Comparison of ENCODE assay signal across 1 cellular context in genomic region chr1:184596950-184597651, GRCh38.
TF ChIP-seq lines count a peak whose summit lies in the region.

No MANE protein-coding gene starts in this region.

TF ChIP-seq in IMR-90, 13 proteins besides CTCF, POLR2A, EP300 and RAD21:
- no peak for TF ChIP-seq MXI1 (IDR thresholded peaks at IDR 0.05; ENCODE audit: borderline replicate concordance, low read depth, low read length)
- no peak for TF ChIP-seq FOS (IDR thresholded peaks at IDR 0.05; ENCODE audit: low read depth, low read length)
- TF ChIP-seq ELK1 (IDR thresholded peaks at IDR 0.05; ENCODE audit: borderline replicate concordance, low read depth, low read length) = no peak
- TF ChIP-seq NFE2L2 (IDR thresholded peaks at IDR 0.05; ENCODE audit: low read depth, low read length) = no peak
- no peak for TF ChIP-seq MAFK (IDR thresholded peaks at IDR 0.05; ENCODE audit: low read depth, low read length)
- TF ChIP-seq MAZ (IDR thresholded peaks at IDR 0.05; ENCODE audit: borderline replicate concordance, low read depth, low read length) = no peak
- TF ChIP-seq BHLHE40 (IDR thresholded peaks at IDR 0.05; ENCODE audit: low read depth, low read length) = no peak
- TF ChIP-seq USF2 (IDR thresholded peaks at IDR 0.05; ENCODE audit: low read depth, low read length) = no peak
- no peak for TF ChIP-seq RFX5 (IDR thresholded peaks at IDR 0.05; ENCODE audit: low read depth, low read length)
- no peak for TF ChIP-seq CHD1 (IDR thresholded peaks at IDR 0.05; ENCODE audit: low read depth, low read length)
- no peak for TF ChIP-seq RCOR1 (IDR thresholded peaks at IDR 0.05; ENCODE audit: insufficient replicate concordance, low read length)
- no peak for TF ChIP-seq CEBPB (IDR thresholded peaks at IDR 0.05; ENCODE audit: low read depth, low read length)
